9 cellular contexts compared by ENCODE assay signal in genomic region chr11:12411806-12412727, GRCh38. TPM values are rescaled to one million over a fixed set of nuclear protein-coding genes. Genes with fewer than 3 reads are reported as not detected.
DNase-seq lines count a peak whose midpoint lies in the region; ATAC-seq, FAIRE-seq and TF ChIP-seq lines count a peak whose summit lies in the region.
"Had no signal": no experiment of that assay in that cellular context is flagged by ENCODE, and none has a peak within 500 bp of the region (broad histone marks: within the 10 kb centered on the region; RNA-seq: fewer than 3 reads in every experiment).

No MANE protein-coding gene starts in this region.

- TF ChIP-seq POLR2A in K562 (conservative IDR thresholded peaks at IDR 0.05): no peak

- no peaks in the 10 kb centered on the region for H3K4me1 Mint-ChIP-seq in effector memory CD8-positive, alpha-beta T cell (ENCODE audit: low read depth in 2 of 2)

- TF ChIP-seq EP300 in K562 (IDR thresholded peaks at IDR 0.05; ENCODE audit: low read length): no peak

- FAIRE-seq in K562 (lab: Jason Lieb, UNC): peak; percentile 86
- FAIRE-seq: A204.1 had no signal

- H4K20me1 ChIP-seq in OCI-LY7 (ENCODE audit: insufficient read depth, low read length): no peaks in the 10 kb centered on the region
- no peaks in the 10 kb centered on the region; the same call in 1 of the 2 replicates for H4K20me1 ChIP-seq in K562 (replicated peaks; ENCODE audit: control insufficient read depth, insufficient read depth, low read length)

- H2AFZ ChIP-seq in OCI-LY7 (ENCODE audit: low read length) (no peak overlapping the region), K562 (ENCODE audit: low read depth, low read length) (no peak overlapping the region)

- H3K36me3 ChIP-seq in OCI-LY7 (ENCODE audit: insufficient read depth, low read length) (no peaks in the 10 kb centered on the region), K562 (ENCODE audit: control insufficient read depth, insufficient read depth, low read length) (no peaks in the 10 kb centered on the region)

- ATAC-seq in K562: peak; percentile 99
- no peak for ATAC-seq in effector memory CD8-positive, alpha-beta T cell (replicated peaks)

- CTCF ChIA-PET in OCI-LY7 (lab: Charles Lee; ENCODE audit: unreplicated experiment): no interaction called here
- CTCF ChIA-PET in K562 (lab: Yijun Ruan, JAX; ENCODE audit: low intra/inter-chr PET ratio): interaction anchor here (0.8 to 1.8 kb wide), 2 partner anchors 476 to 482 kb away, joined by 7 to 8 read pairs; no protein-coding TSS in a partner anchor

- TF ChIP-seq RAD21 in K562 (CRISPR knock-in tag; conservative IDR thresholded peaks at IDR 0.05 in 1 of 2, IDR thresholded peaks at IDR 0.05 in 1 of 2): peak; percentile 89 to 95

- no TSS peak for BruUV-seq in OCI-LY7 (replicated peaks; lab: Mats Ljungman, UMichigan)
- BruUV-seq in K562 (replicated peaks; lab: Mats Ljungman, UMichigan): no TSS peak

- no peaks in the 10 kb centered on the region for H3K79me2 ChIP-seq in OCI-LY7 (ENCODE audit: insufficient read depth, low read depth, low read length)
- no peaks in the 10 kb centered on the region for H3K79me2 ChIP-seq in K562 (ENCODE audit: control insufficient read depth, insufficient read depth, low read length)

- no peak overlapping the region for H3K9ac ChIP-seq in K562 (ENCODE audit: insufficient read depth in 1 of 2, low read depth in 2 of 2, low read length in 2 of 2)

- no peaks in the 10 kb centered on the region for H3K9me3 Mint-ChIP-seq in effector memory CD8-positive, alpha-beta T cell

- H3K4me1 ChIP-seq in OCI-LY7 (ENCODE audit: insufficient read depth, low read length, poor library complexity, severe bottlenecking) (no peaks in the 10 kb centered on the region), K562 (replicated peaks in 1 of 2; ENCODE audit: control insufficient read depth in 2 of 2, insufficient read depth in 2 of 2, low read length in 2 of 2) (0 out of 5 replicates have a peak, but pooled peaks cover 0 to 3% of the 10 kb centered on the region in 2 experiments)

- H3K9me3 ChIP-seq in OCI-LY7 (ENCODE audit: low read length) (no peaks in the 10 kb centered on the region), K562 (replicated peaks; ENCODE audit: control insufficient read depth, insufficient read depth, low read depth, low read length) (no peaks in the 10 kb centered on the region)

- peaks cover 37 to 68% of the 10 kb centered on the region in 2 donors for H3K27me3 Mint-ChIP-seq in effector memory CD8-positive, alpha-beta T cell

- in situ Hi-C loops in K562 (cut with MboI): loop anchor here (5.0 kb wide), 1 partner anchor 480 kb away; no protein-coding TSS in a partner anchor

- no peak overlapping the region for H3K27ac Mint-ChIP-seq in effector memory CD8-positive, alpha-beta T cell

- TF ChIP-seq CTCF in OCI-LY7 (conservative IDR thresholded peaks at IDR 0.05; ENCODE audit: low read length) (peak; percentile 76), K562 (IDR thresholded peaks at IDR 0.05 in 2 of 3, conservative IDR thresholded peaks at IDR 0.05 in 1 of 3; ENCODE audit: insufficient read depth in 2 of 3, low read depth in 1 of 3, low read length in 3 of 3) (peak; percentile 77 to 90 (median 84))

- H3K27ac ChIP-seq in OCI-LY7 (ENCODE audit: low read depth, low read length, poor library complexity, severe bottlenecking) (no peak overlapping the region), K562 (ENCODE audit: extremely low read depth, low read depth, low read length) (no peak overlapping the region)

- no peak overlapping the region for H3K4me2 ChIP-seq in OCI-LY7 (ENCODE audit: low read length)
- H3K4me2 ChIP-seq in K562 (ENCODE audit: insufficient read depth, low read length): no peak overlapping the region

- no peaks in the 10 kb centered on the region for H3K9me2 ChIP-seq in OCI-LY7 (ENCODE audit: insufficient read depth, low read length)

- H3K36me3 Mint-ChIP-seq in effector memory CD8-positive, alpha-beta T cell (ENCODE audit: insufficient read depth): no peaks in the 10 kb centered on the region

- H3K27me3 ChIP-seq in K562 (ENCODE audit: control insufficient read depth in 2 of 2, insufficient read depth in 2 of 2, low read length in 2 of 2): peaks cover 2 to 16% of the 10 kb centered on the region in 2 experiments

- H3K4me3 ChIP-seq in OCI-LY7 (ENCODE audit: low read depth, low read length, poor library complexity, severe bottlenecking) (no peak overlapping the region), K562 (no peak overlapping the region)

- H3K9me1 ChIP-seq in K562 (ENCODE audit: control insufficient read depth, insufficient read depth, low read length): no peaks in the 10 kb centered on the region

- peak; percentile 28 for DNase-seq in DMS153 (lab: John Stamatoyannopoulos, UW)
- DNase-seq in DMS153 treated with DMSO at 0.1 percent for 48 hours (lab: John Stamatoyannopoulos, UW; ENCODE audit: unreplicated experiment): no peak
- peak; percentile 56 for DNase-seq in HK-2 (ENCODE audit: unreplicated experiment)
- peak; percentile 37 for DNase-seq in OCI-LY7 (ENCODE audit: low spot score)
- DNase-seq in K562 (ENCODE audit: extremely low read depth in 1 of 4, low spot score in 3 of 4): peak; percentile 73 to 77 (median 76)
- peak; percentile 84 for DNase-seq in iPS-NIHi11 (ENCODE audit: low spot score)
- peak; percentile 15 for DNase-seq in stimulated activated CD4-positive, alpha-beta T cell treated with anti-CD3 and anti-CD28 coated beads, Interleukin-12 subunit alpha, Interleukin-12 subunit beta, amount 100 ng/mL, for 4 hours
- DNase-seq in effector memory CD8-positive, alpha-beta T cell: no peak

- intact Hi-C loops in OCI-LY7 (cut with micrococcal nuclease; ENCODE audit: unreplicated experiment) (no loop called here), K562 (cut with micrococcal nuclease) (loop anchor here (1.0 to 5.0 kb wide), 3 partner anchors 185 to 476 kb away; no protein-coding TSS in a partner anchor)

- WGBS in K562 (ENCODE audit: insufficient coverage, low coverage, missing lambda C conversion rate): 3% methylated on average over 7 of the region's 7 CpGs

- POLR2A ChIA-PET in OCI-LY7 (lab: Charles Lee) (no interaction called here), K562 (lab: Yijun Ruan, JAX) (no interaction called here)

- no peak overlapping the region for H3K4me3 Mint-ChIP-seq in effector memory CD8-positive, alpha-beta T cell

TF ChIP-seq in K562, 482 proteins besides CTCF, POLR2A, EP300 and RAD21 (continues in another document):
- TF ChIP-seq MAX (CRISPR knock-in tag; IDR thresholded peaks at IDR 0.05): no peak
- TF ChIP-seq KDM5B (IDR thresholded peaks at IDR 0.05; ENCODE audit: insufficient replicate concordance, low read depth, low read length): no peak
- no peak for TF ChIP-seq ZSCAN29 (IDR thresholded peaks at IDR 0.05)
- no peak for TF ChIP-seq BCL6 (CRISPR knock-in tag; IDR thresholded peaks at IDR 0.05)
- TF ChIP-seq, protein P1, sequence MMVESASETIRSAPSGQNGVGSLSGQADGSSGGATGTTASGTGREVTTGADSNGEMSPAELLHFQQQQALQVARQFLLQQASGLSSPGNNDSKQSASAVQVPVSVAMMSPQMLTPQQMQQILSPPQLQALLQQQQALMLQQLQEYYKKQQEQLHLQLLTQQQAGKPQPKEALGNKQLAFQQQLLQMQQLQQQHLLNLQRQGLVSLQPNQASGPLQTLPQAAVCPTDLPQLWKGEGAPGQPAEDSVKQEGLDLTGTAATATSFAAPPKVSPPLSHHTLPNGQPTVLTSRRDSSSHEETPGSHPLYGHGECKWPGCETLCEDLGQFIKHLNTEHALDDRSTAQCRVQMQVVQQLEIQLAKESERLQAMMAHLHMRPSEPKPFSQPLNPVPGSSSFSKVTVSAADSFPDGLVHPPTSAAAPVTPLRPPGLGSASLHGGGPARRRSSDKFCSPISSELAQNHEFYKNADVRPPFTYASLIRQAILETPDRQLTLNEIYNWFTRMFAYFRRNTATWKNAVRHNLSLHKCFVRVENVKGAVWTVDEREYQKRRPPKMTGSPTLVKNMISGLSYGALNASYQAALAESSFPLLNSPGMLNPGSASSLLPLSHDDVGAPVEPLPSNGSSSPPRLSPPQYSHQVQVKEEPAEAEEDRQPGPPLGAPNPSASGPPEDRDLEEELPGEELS (CRISPR knock-in tag; IDR thresholded peaks at IDR 0.05; ENCODE audit: borderline replicate concordance): no peak
- TF ChIP-seq EHMT2 (IDR thresholded peaks at IDR 0.05): no peak
- TF ChIP-seq SMC3 (conservative IDR thresholded peaks at IDR 0.05; ENCODE audit: insufficient read depth, low read depth, low read length): peak; percentile 92
- TF ChIP-seq PTTG1 (tag; IDR thresholded peaks at IDR 0.05; ENCODE audit: low read depth): no peak
- peak in 1 of 2 experiments; percentile 38; a peak in 1 of 4 replicates for TF ChIP-seq MAZ (CRISPR knock-in tag; conservative IDR thresholded peaks at IDR 0.05 in 1 of 2, IDR thresholded peaks at IDR 0.05 in 1 of 2)
- peak; percentile 90; the same call in 1 of the 2 replicates for TF ChIP-seq STAG1 (CRISPR knock-in tag; IDR thresholded peaks at IDR 0.05; ENCODE audit: borderline replicate concordance)
- peak; percentile 52; the same call in 1 of the 2 replicates for TF ChIP-seq XRCC5 (IDR thresholded peaks at IDR 0.05; ENCODE audit: low read depth, low read length)
- no peak for TF ChIP-seq HMGN3 (IDR thresholded peaks at IDR 0.05; ENCODE audit: borderline replicate concordance, extremely low read depth, insufficient read length, low read depth, low read length)

RNA-seq across cellular contexts. Expression of gene PARVA, which starts 34.7 kb away (rescaled TPM):
- not detected in 2 replicates for total RNA-seq in OCI-LY7 (2014; rRNA removed; shearing (Covaris generic))
- not detected in 2 replicates for total RNA-seq in OCI-LY7 (2022)
- total RNA-seq in K562 (2011; cell fraction: chromatin; rRNA removed; ENCODE audit: low replicate concordance): not detected in 2 replicates
- total RNA-seq in K562 (2011; cell fraction: nucleolus; rRNA removed): not detected in 2 replicates
- not detected in 2 replicates for total RNA-seq in K562 (2011; cell fraction: nucleoplasm; rRNA removed)
- not detected in 2 replicates for total RNA-seq in K562 (2014; rRNA removed)
- total RNA-seq in K562 (2014; rRNA removed; fragmentation: Illumina TruSeq; extraction: Trizol): not detected in 2 replicates
- total RNA-seq in K562 (2015; rRNA removed; fragmentation: Illumina TruSeq; extraction: Trizol): not detected in 2 replicates
- total RNA-seq in K562 (2021): 0.11 and 0.20 TPM in 2 replicates
- polyA plus RNA-seq in K562 (2011; rRNA removed): not detected in 2 replicates
- polyA plus RNA-seq in K562 (2011; cell fraction: cytosol; rRNA removed): not detected in 2 replicates
- polyA plus RNA-seq in K562 (2011; cell fraction: nucleus; rRNA removed): not detected in 2 replicates
- polyA plus RNA-seq in K562 (2012): 0.05 TPM in 1 of 2 replicates, not detected in the other
- polyA plus RNA-seq in K562 (2014; fragmentation: Illumina TruSeq; extraction: Trizol): not detected in 2 replicates
- polyA plus RNA-seq in K562 (2014; fragmentation: Nextera tagmentation; extraction: Ambion mirVana): not detected
- not detected in 2 replicates for polyA plus RNA-seq in K562 (2014; rRNA removed)
- 0.03 TPM in 1 of 2 replicates, not detected in the other for polyA minus RNA-seq in K562 (2011; rRNA and poly(A)+ RNA removed)
- not detected in 2 replicates for polyA minus RNA-seq in K562 (2011; cell fraction: cytosol; rRNA and poly(A)+ RNA removed)
- not detected in 2 replicates for polyA minus RNA-seq in K562 (2011; cell fraction: nucleus; rRNA and poly(A)+ RNA removed)

Comparison
In these comparisons a context has a peak if more than half of its experiments do, and no peak if none do; other contexts are left out.
1. DNase-seq: peak in DMS153 (single experiment), HK-2 (single experiment), OCI-LY7 (single experiment), K562 (4 of 4), iPS-NIHi11 (single experiment) and stimulated activated CD4-positive, alpha-beta T cell treated with anti-CD3 and anti-CD28 coated beads, Interleukin-12 subunit alpha, Interleukin-12 subunit beta, amount 100 ng/mL, for 4 hours (single experiment); none in DMS153 treated with DMSO at 0.1 percent for 48 hours (single experiment) and effector memory CD8-positive, alpha-beta T cell (0 of 3).